Comparison of ENCODE assay signal across 22 cellular contexts in the genomic region with DNA sequence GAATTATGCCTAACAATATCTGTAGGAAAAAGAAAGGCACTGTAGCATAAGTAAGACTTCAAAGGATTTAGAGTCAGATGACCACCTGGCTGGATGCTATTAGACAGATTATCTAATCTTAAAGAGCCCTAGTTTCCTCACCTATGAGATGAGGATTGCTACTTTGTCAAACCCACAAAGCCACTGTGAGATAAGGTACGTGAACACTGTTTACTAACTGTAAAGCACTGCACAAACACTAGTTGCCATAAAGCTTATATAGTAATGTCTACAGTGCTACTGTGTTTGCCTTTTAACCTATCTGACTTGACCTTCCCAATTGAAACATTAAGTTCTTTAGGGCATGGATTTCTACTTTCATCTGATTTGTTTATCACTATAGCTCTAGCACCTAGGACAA. TPM values are rescaled to one million over a fixed set of nuclear protein-coding genes. Genes with fewer than 3 reads are reported as not detected.
"Had no signal": no experiment of that assay in that cellular context is flagged by ENCODE, and none has a peak within 500 bp of the region (broad histone marks: within the 10 kb centered on the region; RNA-seq: fewer than 3 reads in every experiment).

No MANE protein-coding gene starts in this region.

- H3K4me3 ChIP-seq: body of pancreas, dorsolateral prefrontal cortex, gastroesophageal sphincter, heart left ventricle, pancreas, right lobe of liver, suprapubic skin had no signal

- ATAC-seq: activated T-cell treated with anti-CD3 and anti-CD28 coated beads, Interleukin-2, amount 50 U/mL, for 4 hours; body of pancreas; gastroesophageal sphincter; heart left ventricle; left ventricle myocardium superior; pancreas; right lobe of liver; stimulated activated naive CD8-positive, alpha-beta T cell treated with anti-CD3 and anti-CD28 coated beads, Interleukin-15, amount 100 ng/mL, for 72 hours had no signal

- H3K27me3 ChIP-seq: body of pancreas, dorsolateral prefrontal cortex, gastroesophageal sphincter, heart left ventricle, pancreas, right lobe of liver, suprapubic skin had no signal

- H3K9me3 Mint-ChIP-seq: activated CD4-positive, alpha-beta memory T cell treated with anti-CD3 and anti-CD28 coated beads for 36 hours; activated naive CD8-positive, alpha-beta T cell treated with anti-CD3 and anti-CD28 coated beads for 36 hours; activated T-cell treated with anti-CD3 and anti-CD28 coated beads, Interleukin-2, amount 50 U/mL, for 4 hours; natural killer cell; stimulated activated naive CD8-positive, alpha-beta T cell treated with anti-CD3 and anti-CD28 coated beads, Interleukin-15, amount 100 ng/mL, for 72 hours had no signal

- H3K4me1 ChIP-seq: pancreas, right lobe of liver had no signal

- H3K27me3 Mint-ChIP-seq: activated CD4-positive, alpha-beta memory T cell treated with anti-CD3 and anti-CD28 coated beads for 36 hours; activated naive CD8-positive, alpha-beta T cell treated with anti-CD3 and anti-CD28 coated beads for 36 hours; stimulated activated naive CD8-positive, alpha-beta T cell treated with anti-CD3 and anti-CD28 coated beads, Interleukin-15, amount 100 ng/mL, for 72 hours had no signal

- DNase-seq: activated CD4-positive, alpha-beta memory T cell treated with anti-CD3 and anti-CD28 coated beads for 36 hours; activated gamma-delta T cell; activated naive CD8-positive, alpha-beta T cell treated with anti-CD3 and anti-CD28 coated beads for 36 hours; activated T-cell treated with anti-CD3 and anti-CD28 coated beads, Interleukin-2, amount 50 U/mL, for 4 hours; body of pancreas; dorsolateral prefrontal cortex; erythroblast; heart left ventricle; kidney glomerular epithelial cell; left ventricle myocardium superior; natural killer cell; pancreas; right lobe of liver; small intestine; stimulated activated CD4-positive, alpha-beta T cell treated with anti-CD3 and anti-CD28 coated beads, Interleukin-15, amount 100 ng/mL, for 24 hours; stimulated activated CD4-positive, alpha-beta T cell treated with anti-CD3 and anti-CD28 coated beads, Interleukin-2, amount 100 ng/mL, for 48 hours; stimulated activated naive CD8-positive, alpha-beta T cell treated with anti-CD3 and anti-CD28 coated beads, Interleukin-15, amount 100 ng/mL, for 72 hours; trophoblast cell had no signal

- H3K27ac ChIP-seq: body of pancreas, dorsolateral prefrontal cortex, gastroesophageal sphincter, heart left ventricle, pancreas, right lobe of liver, suprapubic skin had no signal

- H3K4me3 Mint-ChIP-seq: activated CD4-positive, alpha-beta memory T cell treated with anti-CD3 and anti-CD28 coated beads for 36 hours; activated naive CD8-positive, alpha-beta T cell treated with anti-CD3 and anti-CD28 coated beads for 36 hours; activated T-cell treated with anti-CD3 and anti-CD28 coated beads, Interleukin-2, amount 50 U/mL, for 4 hours; natural killer cell; stimulated activated naive CD8-positive, alpha-beta T cell treated with anti-CD3 and anti-CD28 coated beads, Interleukin-15, amount 100 ng/mL, for 72 hours had no signal

- H3K9me3 ChIP-seq: body of pancreas, gastroesophageal sphincter, heart left ventricle, pancreas, right lobe of liver, suprapubic skin had no signal

- H3K27ac Mint-ChIP-seq: activated CD4-positive, alpha-beta memory T cell treated with anti-CD3 and anti-CD28 coated beads for 36 hours; activated naive CD8-positive, alpha-beta T cell treated with anti-CD3 and anti-CD28 coated beads for 36 hours; stimulated activated naive CD8-positive, alpha-beta T cell treated with anti-CD3 and anti-CD28 coated beads, Interleukin-15, amount 100 ng/mL, for 72 hours had no signal

RNA-seq across cellular contexts. Expression of a gene that starts 26.0 kb away (rescaled TPM):
- total RNA-seq: body of pancreas, gastroesophageal sphincter, left ventricle myocardium superior, suprapubic skin had no signal
- polyA plus RNA-seq: heart left ventricle, pancreas had no signal

RNA-seq across cellular contexts. Expression of a gene that starts 58.9 kb away (rescaled TPM):
- total RNA-seq: activated CD4-positive, alpha-beta memory T cell treated with anti-CD3 and anti-CD28 coated beads for 36 hours; activated naive CD8-positive, alpha-beta T cell treated with anti-CD3 and anti-CD28 coated beads for 36 hours; activated T-cell treated with anti-CD3 and anti-CD28 coated beads, Interleukin-2, amount 50 U/mL, for 4 hours; body of pancreas; cardiac septum; dorsolateral prefrontal cortex; heart left ventricle; left ventricle myocardium superior; mucosa of gallbladder; natural killer cell; right lobe of liver had no signal
- polyA plus RNA-seq: heart left ventricle, small intestine had no signal
